ENCODE assay signal across 11 cellular contexts in the genomic region with DNA sequence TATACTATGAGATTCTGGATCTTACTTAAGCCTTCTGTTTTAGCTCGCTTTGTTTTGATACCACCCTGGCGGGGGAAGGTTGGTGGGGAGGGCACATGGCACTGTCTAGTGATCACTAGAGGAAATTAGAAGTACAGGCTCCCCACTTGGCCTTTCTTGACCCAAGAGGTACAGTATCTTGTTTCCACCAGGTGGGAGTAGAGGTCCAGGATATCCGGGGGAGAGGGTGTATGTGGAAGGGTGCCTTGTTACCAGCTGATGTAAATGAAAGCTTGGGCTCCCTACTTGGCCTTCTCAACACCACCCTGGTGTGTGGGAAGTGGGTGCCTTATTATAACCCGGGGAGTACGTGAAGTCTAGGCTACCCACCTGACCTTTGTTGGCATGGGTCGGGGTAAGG. TPM values are rescaled to one million over a fixed set of nuclear protein-coding genes. Genes with fewer than 3 reads are reported as not detected.
DNase-seq lines count a peak whose midpoint lies in the region; ATAC-seq lines count a peak whose summit lies in the region.
"Had no signal": no experiment of that assay in that cellular context is flagged by ENCODE, and none has a peak within 500 bp of the region (broad histone marks: within the 10 kb centered on the region; RNA-seq: fewer than 3 reads in every experiment).

No MANE protein-coding gene starts in this region.

- H3K36me3 ChIP-seq in Karpas-422 (ENCODE audit: insufficient read depth, low read length), result peaks cover 46% of the 10 kb centered on the region

- peaks cover 17% of the 10 kb centered on the region for H3K9me3 Mint-ChIP-seq in activated naive CD4-positive, alpha-beta T cell treated with anti-CD3 and anti-CD28 coated beads, Interleukin-2, amount 10 ng/mL, durations not matched to agents 7 days and 5 days

- no peaks in the 10 kb centered on the region for H3K9me2 ChIP-seq in Karpas-422 (replicated peaks; ENCODE audit: insufficient read depth, low read length)

- CTCF ChIA-PET in activated naive CD4-positive, alpha-beta T cell treated with anti-CD3 and anti-CD28 coated beads, Interleukin-2, amount 10 ng/mL, durations not matched to agents 7 days and 5 days (lab: Charles Lee), result no interaction called here

- peak overlapping the region; percentile 50 for H3K4me2 ChIP-seq in Karpas-422 (ENCODE audit: low read depth, low read length, poor library complexity, severe bottlenecking)

- H3K27me3 ChIP-seq in Karpas-422 (ENCODE audit: low read length), result no peaks in the 10 kb centered on the region

- H4K20me1 ChIP-seq in Karpas-422 (ENCODE audit: insufficient read depth, low read depth, low read length), result peaks cover 46% of the 10 kb centered on the region

- peak; percentile 74 for ATAC-seq in stimulated activated naive CD8-positive, alpha-beta T cell treated with anti-CD3 and anti-CD28 coated beads, Interleukin-15, Interleukin-2, amounts not matched to agents 100 U/mL and 50 U/mL, for 24 hours
- ATAC-seq: Panc1 had no signal

- 0 out of 2 replicates have a peak overlapping the region, but pooled peaks have one; percentile 6 for H3K4me3 ChIP-seq in Karpas-422 (ENCODE audit: low read length)

- H3K9ac ChIP-seq in Karpas-422 (ENCODE audit: low read length), result peak overlapping the region; percentile 14
- H3K9ac ChIP-seq: parathyroid adenoma had no signal

- DNase-seq in activated naive CD4-positive, alpha-beta T cell treated with anti-CD3 and anti-CD28 coated beads, Interleukin-2, amount 10 ng/mL, durations not matched to agents 7 days and 5 days, result peak; percentile 29
- no peak for DNase-seq in activated naive CD4-positive, alpha-beta T cell treated with anti-CD3 and anti-CD28 coated beads, Interleukin-2, amount 50 U/mL, for 16 hours
- DNase-seq in Karpas-422 (peak; percentile 90), dermis blood vessel endothelial cell (peak; percentile 49), NCI-H1436 treated with DMSO at 0.1 percent for 48 hours (lab: John Stamatoyannopoulos, UW) (no peak), epidermal melanocyte (ENCODE audit: insufficient read length, low spot score) (no peak)
- peak; percentile 29 for DNase-seq in stimulated activated naive CD8-positive, alpha-beta T cell treated with anti-CD3 and anti-CD28 coated beads, Interleukin-15, Interleukin-2, amounts not matched to agents 100 U/mL and 50 U/mL, for 24 hours
- DNase-seq in stimulated activated CD8-positive, alpha-beta memory T cell treated with anti-CD3 and anti-CD28 coated beads, Interleukin-4, amount 100 ng/mL, for 48 hours, result no peak
- DNase-seq: NCI-H1092 had no signal

- peak overlapping the region; percentile 86 for H3K27ac ChIP-seq in Karpas-422 (ENCODE audit: low read length)
- H3K27ac ChIP-seq: parathyroid adenoma had no signal

- peaks cover 24% of the 10 kb centered on the region for H3K36me3 Mint-ChIP-seq in activated naive CD4-positive, alpha-beta T cell treated with anti-CD3 and anti-CD28 coated beads, Interleukin-2, amount 10 ng/mL, durations not matched to agents 7 days and 5 days

- no peak overlapping the region for H3K4me3 Mint-ChIP-seq in activated naive CD4-positive, alpha-beta T cell treated with anti-CD3 and anti-CD28 coated beads, Interleukin-2, amount 10 ng/mL, durations not matched to agents 7 days and 5 days

- H3K4me1 Mint-ChIP-seq in activated naive CD4-positive, alpha-beta T cell treated with anti-CD3 and anti-CD28 coated beads, Interleukin-2, amount 10 ng/mL, durations not matched to agents 7 days and 5 days, result peaks cover 7% of the 10 kb centered on the region

- H3K27ac Mint-ChIP-seq in activated naive CD4-positive, alpha-beta T cell treated with anti-CD3 and anti-CD28 coated beads, Interleukin-2, amount 10 ng/mL, durations not matched to agents 7 days and 5 days, result no peak overlapping the region

- H3K27me3 Mint-ChIP-seq in activated naive CD4-positive, alpha-beta T cell treated with anti-CD3 and anti-CD28 coated beads, Interleukin-2, amount 10 ng/mL, durations not matched to agents 7 days and 5 days, result no peaks in the 10 kb centered on the region

- H3K79me2 ChIP-seq in Karpas-422 (ENCODE audit: low read length), result peaks cover 100% of the 10 kb centered on the region

- H3K9me3 ChIP-seq in Karpas-422 (ENCODE audit: low read length), result no peaks in the 10 kb centered on the region; the same call in 1 of the 2 replicates

- peaks cover 83% of the 10 kb centered on the region for H3K4me1 ChIP-seq in Karpas-422 (ENCODE audit: low read length)

- no peak overlapping the region for H2AFZ ChIP-seq in Karpas-422 (ENCODE audit: low read length)
- H2AFZ ChIP-seq: parathyroid adenoma had no signal

RNA-seq across cellular contexts. Expression of a gene that starts 7.5 kb away (rescaled TPM):
- total RNA-seq in Karpas-422 (2014; rRNA removed; shearing (Covaris generic); ENCODE audit: low replicate concordance), result 172 and 259 TPM in 2 replicates
- total RNA-seq in dermis blood vessel endothelial cell, result 317 and 436 TPM in 2 replicates

Comparison
In these comparisons a context has a peak if more than half of its experiments do, and no peak if none do; other contexts are left out.
1. DNase-seq: peak in activated naive CD4-positive, alpha-beta T cell treated with anti-CD3 and anti-CD28 coated beads, Interleukin-2, amount 10 ng/mL, durations not matched to agents 7 days and 5 days (single experiment), Karpas-422 (single experiment), dermis blood vessel endothelial cell (single experiment) and stimulated activated naive CD8-positive, alpha-beta T cell treated with anti-CD3 and anti-CD28 coated beads, Interleukin-15, Interleukin-2, amounts not matched to agents 100 U/mL and 50 U/mL, for 24 hours (single experiment); none in activated naive CD4-positive, alpha-beta T cell treated with anti-CD3 and anti-CD28 coated beads, Interleukin-2, amount 50 U/mL, for 16 hours (single experiment), NCI-H1436 treated with DMSO at 0.1 percent for 48 hours (single experiment), epidermal melanocyte (single experiment) and stimulated activated CD8-positive, alpha-beta memory T cell treated with anti-CD3 and anti-CD28 coated beads, Interleukin-4, amount 100 ng/mL, for 48 hours (single experiment).